In the genomic region with DNA sequence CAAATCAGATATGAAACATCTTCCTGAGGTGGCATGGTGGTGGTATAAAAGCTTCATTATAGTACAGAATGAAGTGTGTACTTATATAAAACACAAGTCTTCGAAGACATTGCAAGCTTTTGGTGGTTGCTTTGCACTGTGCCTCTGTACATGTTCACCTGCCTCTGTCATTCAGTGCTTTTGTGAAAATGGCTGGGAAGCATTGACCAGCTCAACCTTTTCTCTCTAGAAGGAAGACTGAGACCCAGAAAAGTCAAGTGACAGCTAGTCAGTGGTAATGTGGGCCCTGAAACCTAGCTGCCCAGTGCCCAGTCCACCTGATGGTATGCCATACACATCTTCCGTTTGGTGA, we compare ENCODE assay signal across 17 cellular contexts. TPM values are rescaled to one million over a fixed set of nuclear protein-coding genes. Genes with fewer than 3 reads are reported as not detected.
DNase-seq lines count a peak whose midpoint lies in the region; ATAC-seq, FAIRE-seq and TF ChIP-seq lines count a peak whose summit lies in the region.
"Had no signal": no experiment of that assay in that cellular context is flagged by ENCODE, and none has a peak within 500 bp of the region (broad histone marks: within the 10 kb centered on the region; RNA-seq: fewer than 3 reads in every experiment).

No MANE protein-coding gene starts in this region.

- H3K4me3 ChIP-seq in RWPE2 (ENCODE audit: severe bottlenecking) (no peak overlapping the region), spleen (no peak overlapping the region), esophagus muscularis mucosa (no peak overlapping the region)
- H3K4me3 ChIP-seq: ascending aorta, ovary, sigmoid colon had no signal

- TF ChIP-seq EP300 in esophagus muscularis mucosa (IDR thresholded peaks at IDR 0.05): no peak

- no peak for TF ChIP-seq POLR2A in H54 (IDR thresholded peaks at IDR 0.05; ENCODE audit: low read depth, low read length)
- no peak for TF ChIP-seq POLR2A in spleen (IDR thresholded peaks at IDR 0.05)
- TF ChIP-seq POLR2A in esophagus muscularis mucosa (IDR thresholded peaks at IDR 0.05; ENCODE audit: low read depth): no peak

- TF ChIP-seq CTCF in RWPE2 (IDR thresholded peaks at IDR 0.05; ENCODE audit: poor library complexity, severe bottlenecking) (no peak), foreskin keratinocyte (conservative IDR thresholded peaks at IDR 0.05) (no peak), spleen (IDR thresholded peaks at IDR 0.05 in 8 of 11, conservative IDR thresholded peaks at IDR 0.05 in 3 of 11) (no peak), esophagus muscularis mucosa (IDR thresholded peaks at IDR 0.05) (no peak)

- ATAC-seq in RWPE2 (ENCODE audit: low read depth): no peak
- no peak for ATAC-seq in foreskin keratinocyte
- ATAC-seq in HG03196 (IDR thresholded peaks at IDR 0.05; ENCODE audit: unreplicated experiment): no peak
- no peak for ATAC-seq in HG02763 (IDR thresholded peaks at IDR 0.05; ENCODE audit: unreplicated experiment)

- peak; percentile 33 for FAIRE-seq in H54 (lab: Jason Lieb, UNC)
- FAIRE-seq: TTC549 had no signal

- peak overlapping the region; percentile 98 for H3K27ac ChIP-seq in RWPE2 (ENCODE audit: poor library complexity, severe bottlenecking)
- H3K27ac ChIP-seq in foreskin keratinocyte: peak overlapping the region; percentile 96
- H3K27ac ChIP-seq in spleen: peak overlapping the region in 5 of 8 donors; percentile 1 to 67 (median 40)
- H3K27ac ChIP-seq in esophagus muscularis mucosa (replicated peaks in 1 of 4): no peak overlapping the region
- H3K27ac ChIP-seq: ascending aorta, ovary, sigmoid colon had no signal

- no peaks in the 10 kb centered on the region for H3K27me3 ChIP-seq in RWPE2 (ENCODE audit: insufficient read depth, poor library complexity, severe bottlenecking)
- no peaks in the 10 kb centered on the region for H3K27me3 ChIP-seq in foreskin keratinocyte
- no peaks in the 10 kb centered on the region for H3K27me3 ChIP-seq in spleen (replicated peaks in 1 of 7)
- no peaks in the 10 kb centered on the region for H3K27me3 ChIP-seq in esophagus muscularis mucosa
- H3K27me3 ChIP-seq: ascending aorta, ovary, sigmoid colon had no signal

- H3K4me1 ChIP-seq in RWPE2 (ENCODE audit: insufficient read depth, poor library complexity, severe bottlenecking): peaks cover 85% of the 10 kb centered on the region
- H3K4me1 ChIP-seq in foreskin keratinocyte: peaks cover 73% of the 10 kb centered on the region
- H3K4me1 ChIP-seq in spleen: peaks cover 16 to 92% (median 79%) of the 10 kb centered on the region in 6 donors
- H3K4me1 ChIP-seq in esophagus muscularis mucosa: peaks cover 8 to 35% (median 17%) of the 10 kb centered on the region in 4 donors
- H3K4me1 ChIP-seq: ascending aorta, sigmoid colon had no signal

- H3K36me3 ChIP-seq in RWPE2 (ENCODE audit: low read depth): peaks cover 21% of the 10 kb centered on the region
- H3K36me3 ChIP-seq in spleen: no peaks in the 10 kb centered on the region
- H3K36me3 ChIP-seq in esophagus muscularis mucosa: no peaks in the 10 kb centered on the region
- H3K36me3 ChIP-seq: ascending aorta, ovary, sigmoid colon had no signal

- no peaks in the 10 kb centered on the region for H3K9me3 ChIP-seq in RWPE2 (ENCODE audit: severe bottlenecking)
- no peaks in the 10 kb centered on the region for H3K9me3 ChIP-seq in spleen
- H3K9me3 ChIP-seq in esophagus muscularis mucosa: no peaks in the 10 kb centered on the region
- H3K9me3 ChIP-seq: ascending aorta, ovary, sigmoid colon had no signal

- WGBS in spleen, 5 donors: 70 to 96% (median 82%) methylated on average over 2 of the region's 2 CpGs
- 93% methylated on average over 2 of the region's 2 CpGs for WGBS in esophagus muscularis mucosa

- DNase-seq in H54 (ENCODE audit: insufficient read length, low spot score) (no peak), RWPE2 (ENCODE audit: low spot score) (no peak), foreskin keratinocyte (no peak), spleen (no peak), esophagus muscularis mucosa (ENCODE audit: extremely low spot score) (no peak)
- DNase-seq: activated naive CD4-positive, alpha-beta T cell treated with Interleukin-2 at 50 U/mL for 16 hours; foreskin melanocyte; NCI-H1417 treated with DMSO at 0.1 percent for 48 hours; NCI-H748 treated with DMSO at 0.1 percent for 48 hours; OCI-M1; ovary; sigmoid colon; stimulated activated CD4-positive, alpha-beta T cell treated with anti-CD3 and anti-CD28 coated beads, Interleukin-2, amount 100 ng/mL, for 48 hours had no signal

- intact Hi-C loops in spleen (cut with DNase I; ENCODE audit: low total_unique reads) (no loop called here), esophagus muscularis mucosa (cut with DNase I) (no loop called here)

RNA-seq across cellular contexts. Expression of gene ITGA6, which starts 12.1 kb away (rescaled TPM):
- total RNA-seq in foreskin keratinocyte (815 and 842 TPM in 2 replicates), spleen (100 to 1,000 TPM in 5 of 7 donors, 10 to 100 TPM in 2; 54.6 to 172 (median 114) TPM), esophagus muscularis mucosa (10 to 100 TPM; 29.9 to 46.5 (median 36.6) TPM)
- polyA plus RNA-seq in foreskin keratinocyte (168 and 201 TPM in 2 replicates), spleen (10 to 100 TPM in 1 of 3 donors, 1 to 10 TPM in 2; 6.9 to 18.1 (median 8.2) TPM)

Comparison
In these comparisons a context has a peak if more than half of its experiments do, and no peak if none do; other contexts are left out.
1. H3K27ac ChIP-seq: peak in RWPE2 (single experiment), foreskin keratinocyte (single experiment) and spleen (5 of 8); none in esophagus muscularis mucosa (0 of 4).